In the genomic region with DNA sequence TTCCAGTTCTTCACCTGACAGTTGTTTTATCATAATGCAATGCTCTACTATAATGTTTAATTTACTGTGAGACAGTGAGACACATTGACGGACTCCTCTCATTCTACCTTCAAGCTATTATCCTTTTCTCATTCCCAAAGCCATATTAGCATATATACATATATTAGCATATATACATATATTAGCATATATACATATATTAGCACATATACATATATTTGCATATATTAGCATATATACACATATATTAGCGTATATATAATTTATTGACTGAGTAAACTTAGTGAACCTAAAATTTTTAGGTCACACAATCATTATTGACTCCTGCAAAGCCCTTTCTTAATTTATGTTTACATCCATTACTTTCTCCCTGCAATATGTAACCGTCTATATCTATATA, we compare ENCODE assay signal across 28 cellular contexts.
"Had no signal": no experiment of that assay in that cellular context is flagged by ENCODE, and none has a peak within 500 bp of the region (broad histone marks: within the 10 kb centered on the region; RNA-seq: fewer than 3 reads in every experiment).

No MANE protein-coding gene starts in this region.

- H3K27ac ChIP-seq: ascending aorta, brain microvascular endothelial cell, coronary artery, dorsolateral prefrontal cortex, esophagus muscularis mucosa, foreskin keratinocyte, gastrocnemius medialis had no signal

- H3K4me1 ChIP-seq: ascending aorta, esophagus muscularis mucosa, foreskin keratinocyte, gastrocnemius medialis had no signal

- DNase-seq: activated CD4-positive, alpha-beta memory T cell treated with anti-CD3 and anti-CD28 coated beads, Interleukin-2, amount 10 ng/mL, durations not matched to agents 7 days and 5 days; activated CD4-positive, alpha-beta T cell treated with anti-CD3 and anti-CD28 coated beads for 1 hour; activated CD4-positive, alpha-beta T cell treated with anti-CD3 and anti-CD28 coated beads for 4 hours; activated CD4-positive, alpha-beta T cell treated with anti-CD3 and anti-CD28 coated beads, Interleukin-2, amount 10 ng/mL, durations not matched to agents 7 days and 5 days; activated CD4-positive, alpha-beta T cell treated with anti-CD3 and anti-CD28 coated beads, Interleukin-2, amount 50 U/mL, for 4 hours; activated CD8-positive, alpha-beta memory T cell treated with anti-CD3 and anti-CD28 coated beads, Interleukin-2, amount 50 U/mL, for 48 hours; activated gamma-delta T cell; activated naive CD4-positive, alpha-beta T cell; activated naive CD4-positive, alpha-beta T cell treated with anti-CD3 and anti-CD28 coated beads, Interleukin-2, amount 10 ng/mL, durations not matched to agents 7 days and 5 days; activated naive CD8-positive, alpha-beta T cell treated with anti-CD3 and anti-CD28 coated beads, Interleukin-2, amount 10 ng/mL, durations not matched to agents 7 days and 5 days; activated T-cell treated with anti-CD3 and anti-CD28 coated beads for 4 hours; activated T-cell treated with anti-CD3 and anti-CD28 coated beads, Interleukin-2, amount 50 U/mL, for 24 hours; activated T-cell treated with anti-CD3 and anti-CD28 coated beads, Interleukin-2, amount 50 U/mL, for 72 hours; brain microvascular endothelial cell; dorsolateral prefrontal cortex; effector memory CD8-positive, alpha-beta T cell; erythroblast; foreskin keratinocyte; gastrocnemius medialis; glutamatergic neuron; T-helper 1 cell; T-helper 17 cell; T1000 had no signal

- H3K9me3 ChIP-seq: ascending aorta, esophagus muscularis mucosa, gastrocnemius medialis had no signal

- FAIRE-seq: bronchial epithelial cell had no signal

- ATAC-seq: activated naive CD4-positive, alpha-beta T cell treated with anti-CD3 and anti-CD28 coated beads, Interleukin-2, amount 50 U/mL, for 72 hours; activated T-cell treated with anti-CD3 and anti-CD28 coated beads, Interleukin-2, amount 50 U/mL, for 72 hours; effector memory CD8-positive, alpha-beta T cell; foreskin keratinocyte; gastrocnemius medialis; T-helper 17 cell had no signal

- H3K4me3 ChIP-seq: ascending aorta, coronary artery, dorsolateral prefrontal cortex, esophagus muscularis mucosa, gastrocnemius medialis had no signal

- H3K36me3 ChIP-seq: ascending aorta, brain microvascular endothelial cell, esophagus muscularis mucosa, gastrocnemius medialis had no signal

- H3K27me3 ChIP-seq: ascending aorta, brain microvascular endothelial cell, dorsolateral prefrontal cortex, esophagus muscularis mucosa, foreskin keratinocyte, gastrocnemius medialis had no signal
